Comparison of ENCODE assay signal across 8 cellular contexts in genomic region chr17:29619251-29619650, GRCh38. TPM values are rescaled to one million over a fixed set of nuclear protein-coding genes. Genes with fewer than 3 reads are reported as not detected.
DNase-seq lines count a peak whose midpoint lies in the region; ATAC-seq, FAIRE-seq and TF ChIP-seq lines count a peak whose summit lies in the region.
"Had no signal": no experiment of that assay in that cellular context is flagged by ENCODE, and none has a peak within 500 bp of the region (broad histone marks: within the 10 kb centered on the region; RNA-seq: fewer than 3 reads in every experiment).

No MANE protein-coding gene starts in this region.

- H3K4me1 ChIP-seq in DND-41 (ENCODE audit: insufficient read depth, low read length) (peaks cover 52% of the 10 kb centered on the region), ascending aorta (peaks cover 18 to 29% of the 10 kb centered on the region in 2 donors)

- no peak overlapping the region for H3K27ac ChIP-seq in DND-41 (ENCODE audit: low read length)
- no peak overlapping the region for H3K27ac ChIP-seq in ascending aorta

- H3K4me3 ChIP-seq in DND-41 (ENCODE audit: low read depth in 1 of 2, low read length in 2 of 2) (no peak overlapping the region), ascending aorta (no peak overlapping the region)

- no peaks in the 10 kb centered on the region for H3K79me2 ChIP-seq in DND-41 (ENCODE audit: insufficient read depth, low read length)

- ATAC-seq in DND-41 (ENCODE audit: insufficient read depth, low read depth) (no peak), HG03378 (IDR thresholded peaks at IDR 0.05; ENCODE audit: unreplicated experiment) (no peak)

- TF ChIP-seq CTCF in DND-41 (IDR thresholded peaks at IDR 0.05; ENCODE audit: borderline replicate concordance, extremely low read depth, low read length, poor library complexity, severe bottlenecking) (peak; percentile 64), ascending aorta (IDR thresholded peaks at IDR 0.05) (peak in 2 of 3 experiments; percentile 17 to 20)

- H4K20me1 ChIP-seq in DND-41 (ENCODE audit: insufficient read depth, low read length), result peaks cover 30% of the 10 kb centered on the region

- no peak for FAIRE-seq in HTR-8/SVneo (lab: Jason Lieb, UNC)

- H3K4me2 ChIP-seq in DND-41 (ENCODE audit: insufficient read depth, low read length), result no peak overlapping the region

- no peaks in the 10 kb centered on the region for H3K9me3 ChIP-seq in DND-41 (ENCODE audit: insufficient read depth, low read length, severe bottlenecking)
- H3K9me3 ChIP-seq in ascending aorta, result no peaks in the 10 kb centered on the region

- H3K27me3 ChIP-seq in DND-41 (ENCODE audit: insufficient read depth, low read length, poor library complexity), result peaks cover 22% of the 10 kb centered on the region
- H3K27me3 ChIP-seq in ascending aorta, result no peaks in the 10 kb centered on the region

- H2AFZ ChIP-seq in DND-41 (ENCODE audit: low read depth, low read length), result no peak overlapping the region

- intact Hi-C loops in ascending aorta (cut with DNase I), result loop anchor here (2.0 kb wide), 1 partner anchor 160 kb away; no protein-coding TSS in a partner anchor

- H3K9ac ChIP-seq in DND-41 (ENCODE audit: low read depth, low read length), result no peak overlapping the region

- H3K36me3 ChIP-seq in DND-41 (ENCODE audit: insufficient read depth, low read length), result no peaks in the 10 kb centered on the region
- no peaks in the 10 kb centered on the region for H3K36me3 ChIP-seq in ascending aorta

- no peak for DNase-seq in DND-41
- DNase-seq in HTR-8/SVneo (ENCODE audit: insufficient read length, low spot score), result peak; percentile 65
- no peak for DNase-seq in ascending aorta (ENCODE audit: low spot score in 2 of 2)
- peak; percentile 41 to 53 for DNase-seq in lung microvascular endothelial cell (ENCODE audit: low read depth in 2 of 2)
- no peak for DNase-seq in NCI-H2029 (lab: John Stamatoyannopoulos, UW)
- DNase-seq in NCI-H1105 treated with DMSO at 0.1 percent for 48 hours (lab: John Stamatoyannopoulos, UW), result no peak
- DNase-seq: activated T-cell treated with anti-CD3 and anti-CD28 coated beads for 4 hours had no signal

RNA-seq across cellular contexts. Expression of gene CORO6, which starts 3.5 kb away (rescaled TPM):
- total RNA-seq in ascending aorta (22.0 TPM), lung microvascular endothelial cell (0.40 and 0.87 TPM in 2 replicates)

RNA-seq across cellular contexts. Expression of gene ANKRD13B, which starts 26.3 kb away (rescaled TPM):
- 16.7 TPM for total RNA-seq in ascending aorta
- 3.1 and 4.8 TPM in 2 replicates for total RNA-seq in lung microvascular endothelial cell

RNA-seq across cellular contexts. Expression of gene GIT1, which starts 29.8 kb away (rescaled TPM):
- total RNA-seq in ascending aorta (142 TPM), lung microvascular endothelial cell (25.1 and 35.7 TPM in 2 replicates)

RNA-seq across cellular contexts. Expression of gene TP53I13, which starts 50.8 kb away (rescaled TPM):
- total RNA-seq in ascending aorta, result 93.7 TPM
- 17.7 and 29.2 TPM in 2 replicates for total RNA-seq in lung microvascular endothelial cell

RNA-seq across cellular contexts. Expression of gene ABHD15, which starts 52.4 kb away (rescaled TPM):
- total RNA-seq in ascending aorta, result 11.0 TPM
- 3.7 and 4.2 TPM in 2 replicates for total RNA-seq in lung microvascular endothelial cell

Comparison
In these comparisons a context has a peak if more than half of its experiments do, and no peak if none do; other contexts are left out.
1. DNase-seq: peak in HTR-8/SVneo (single experiment) and lung microvascular endothelial cell (2 of 2); none in DND-41 (single experiment), ascending aorta (0 of 2), NCI-H2029 (single experiment) and NCI-H1105 treated with DMSO at 0.1 percent for 48 hours (single experiment).
2. RNA of gene CORO6, which starts 3.5 kb away (total RNA-seq): 22.0 TPM in ascending aorta (single experiment); 0.40 to 0.87 TPM in lung microvascular endothelial cell; every median in the first group is over 10 times any median in the second.